Comparison of ENCODE assay signal across 9 cellular contexts in the genomic region with DNA sequence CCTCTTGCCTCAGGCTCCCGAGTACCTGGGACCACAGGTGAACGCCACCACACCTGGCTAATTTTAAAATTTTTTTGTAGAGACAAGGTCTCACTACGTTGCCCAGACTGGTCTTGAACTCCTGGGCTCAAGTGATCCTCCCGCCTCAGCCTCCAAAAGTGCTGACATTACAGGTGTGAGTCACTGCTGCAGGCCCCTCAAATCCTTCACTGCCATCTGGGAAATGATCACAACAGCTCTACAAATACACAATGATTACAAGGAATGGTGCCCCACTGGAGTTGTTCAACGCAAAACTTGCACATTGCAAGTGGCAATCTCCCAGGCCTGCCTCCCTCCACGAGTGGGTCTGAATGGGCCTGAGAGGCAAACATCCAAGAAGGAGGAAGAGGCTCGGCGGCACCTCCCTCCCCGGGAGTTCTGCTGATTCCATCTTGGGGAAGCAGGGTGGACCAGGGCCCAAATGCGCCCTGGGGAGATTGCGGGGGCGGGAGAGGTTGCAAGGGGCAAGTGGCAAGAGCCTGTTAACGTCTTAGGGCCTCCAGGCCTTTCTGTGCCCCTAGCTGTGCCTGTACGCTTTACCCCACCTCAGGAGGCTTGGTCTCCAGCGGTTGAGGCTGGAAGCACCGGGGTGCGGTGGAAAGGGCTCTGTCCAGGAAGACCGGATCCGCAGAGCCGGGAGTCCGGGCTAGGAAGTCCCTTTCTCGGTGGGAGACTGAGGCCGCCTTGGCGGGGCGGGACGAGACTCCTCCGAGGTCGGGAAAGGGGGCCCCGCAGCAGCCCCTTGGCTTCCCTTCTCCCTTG. TPM values are rescaled to one million over a fixed set of nuclear protein-coding genes. Genes with fewer than 3 reads are reported as not detected.
DNase-seq lines count a peak whose midpoint lies in the region; ATAC-seq and TF ChIP-seq lines count a peak whose summit lies in the region.
"Had no signal": no experiment of that assay in that cellular context is flagged by ENCODE, and none has a peak within 500 bp of the region (broad histone marks: within the 10 kb centered on the region; RNA-seq: fewer than 3 reads in every experiment).

No MANE protein-coding gene starts in this region.

- H2AFZ ChIP-seq in osteoblast (ENCODE audit: low read length): peak overlapping the region; percentile 80

- H4K20me1 ChIP-seq in osteoblast (ENCODE audit: insufficient read depth, low read length): peaks cover 37% of the 10 kb centered on the region

- peaks cover 28% of the 10 kb centered on the region for H3K4me1 ChIP-seq in osteoblast (ENCODE audit: insufficient read depth, low read length)

- TF ChIP-seq CTCF in RWPE1 (conservative IDR thresholded peaks at IDR 0.05; ENCODE audit: low read depth): no peak
- no peak for TF ChIP-seq CTCF in fibroblast of mammary gland (conservative IDR thresholded peaks at IDR 0.05; ENCODE audit: control insufficient read depth, insufficient read depth, low read depth, low read length)
- no peak for TF ChIP-seq CTCF in osteoblast (IDR thresholded peaks at IDR 0.05; ENCODE audit: extremely low read depth, low read depth, low read length)

- peaks cover 46% of the 10 kb centered on the region for H3K79me2 ChIP-seq in osteoblast (ENCODE audit: insufficient read depth, low read length)

- H3K4me3 ChIP-seq in fibroblast of mammary gland (ENCODE audit: control insufficient read depth, low read depth, low read length) (peak overlapping the region; percentile 99), osteoblast (ENCODE audit: insufficient read depth, low read length) (peak overlapping the region; percentile 92)

- no peaks in the 10 kb centered on the region for H3K27me3 ChIP-seq in osteoblast (ENCODE audit: insufficient read depth, low read length)

- DNase-seq in EL (peak; percentile 56), RWPE1 (ENCODE audit: low spot score) (no peak), fibroblast of mammary gland (ENCODE audit: low read depth) (peak; percentile 71), osteoblast (ENCODE audit: insufficient read length, low spot score, missing footprints) (peak; percentile 88), NCI-H69 (lab: John Stamatoyannopoulos, UW) (no peak)

- ATAC-seq in GM21576 (IDR thresholded peaks at IDR 0.05; ENCODE audit: unreplicated experiment): no peak
- no peak for ATAC-seq in HG03354 (IDR thresholded peaks at IDR 0.05; ENCODE audit: poor library complexity, severe bottlenecking, unreplicated experiment)
- no peak for ATAC-seq in GM18517 (IDR thresholded peaks at IDR 0.05; ENCODE audit: unreplicated experiment)

- POLR2A ChIA-PET in RWPE1 (lab: Yijun Ruan, JAX; ENCODE audit: low non-redundant PET): interaction anchor here (0.6 to 1.0 kb wide), 2 partner anchors 33 to 91 kb away, joined by 3 to 8 read pairs; no protein-coding TSS in a partner anchor

- H3K36me3 ChIP-seq in osteoblast (ENCODE audit: insufficient read depth, low read length): peaks cover 36% of the 10 kb centered on the region

- H3K9me3 ChIP-seq in osteoblast (ENCODE audit: low read depth, low read length): no peaks in the 10 kb centered on the region

- H3K4me2 ChIP-seq in osteoblast (ENCODE audit: insufficient read depth, low read length): peak overlapping the region; percentile 81

- H3K27ac ChIP-seq in RWPE1 (peak overlapping the region; percentile 77), osteoblast (ENCODE audit: low read depth, low read length) (peak overlapping the region; percentile 83)

- CTCF ChIA-PET in RWPE1 (lab: Yijun Ruan, JAX): interaction anchor here (0.6 to 1.8 kb wide), 5 partner anchors 10 to 118 kb away, joined by 3 to 10 read pairs (median 5); no protein-coding TSS in a partner anchor

RNA-seq across cellular contexts. Expression of gene IGFBP4, which starts 0.7 kb away (rescaled TPM):
- total RNA-seq in osteoblast: 666 and 801 TPM in 2 replicates

RNA-seq across cellular contexts. Expression of gene TOP2A, which starts 24.9 kb away (rescaled TPM):
- total RNA-seq in osteoblast: 14.5 and 15.9 TPM in 2 replicates

RNA-seq across cellular contexts. Expression of gene TNS4, which starts 58.8 kb away (rescaled TPM):
- under 0.01 and 0.29 TPM in 2 replicates for total RNA-seq in osteoblast
- total RNA-seq: pulmonary artery endothelial cell had no signal

Comparison
In these comparisons a context has a peak if more than half of its experiments do, and no peak if none do; other contexts are left out.
1. DNase-seq: peak in EL (single experiment), fibroblast of mammary gland (single experiment) and osteoblast (single experiment); none in RWPE1 (single experiment) and NCI-H69 (single experiment).